9 cellular contexts compared by ENCODE assay signal in the genomic region with DNA sequence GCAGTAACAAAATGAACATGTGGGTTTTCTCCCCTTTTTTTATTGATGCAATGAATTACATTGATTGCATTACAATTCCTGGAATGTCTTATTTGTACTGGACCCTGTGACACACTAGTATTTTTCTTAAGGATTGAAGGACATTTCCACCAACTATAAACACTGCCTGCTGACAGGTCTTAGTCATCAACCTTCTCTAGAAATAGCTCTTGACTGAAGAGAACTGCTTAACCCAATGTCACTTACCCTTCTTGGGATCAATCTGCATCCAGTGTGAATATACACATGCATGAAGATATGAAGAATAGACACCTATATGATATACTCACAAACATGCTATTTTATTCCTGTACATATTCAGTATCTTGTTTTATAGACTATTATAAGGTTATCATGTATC.
"Had no signal": no experiment of that assay in that cellular context is flagged by ENCODE, and none has a peak within 500 bp of the region (broad histone marks: within the 10 kb centered on the region; RNA-seq: fewer than 3 reads in every experiment).

No MANE protein-coding gene starts in this region.

- H3K27ac ChIP-seq: GM23248 had no signal

- H3K4me2 ChIP-seq: GM23338 had no signal

- H3K4me1 ChIP-seq: HAP-1 had no signal

- H3K36me3 ChIP-seq: HAP-1 had no signal

- H3K4me3 ChIP-seq: GM23248, GM23338, HAP-1 had no signal

- DNase-seq: GM23248, GOT3, H7, H9, HCEC 1CT, HFFc6 had no signal

- H3K9ac ChIP-seq: GM23248 had no signal

- H3K9me3 ChIP-seq: HAP-1 had no signal

- H2AFZ ChIP-seq: GM23248, GM23338 had no signal

- ATAC-seq: GM23338, HCT116 had no signal
